ENCODE assay signal across 11 cellular contexts in genomic region chr2:179274749-179275148, GRCh38. TPM values are rescaled to one million over a fixed set of nuclear protein-coding genes. Genes with fewer than 3 reads are reported as not detected.
DNase-seq lines count a peak whose midpoint lies in the region; ATAC-seq lines count a peak whose summit lies in the region.
"Had no signal": no experiment of that assay in that cellular context is flagged by ENCODE, and none has a peak within 500 bp of the region (broad histone marks: within the 10 kb centered on the region; RNA-seq: fewer than 3 reads in every experiment).

No MANE protein-coding gene starts in this region.

- ATAC-seq in GM18873 (IDR thresholded peaks at IDR 0.05; ENCODE audit: low FRiP score, unreplicated experiment): peak; percentile 97
- peak; percentile 95 for ATAC-seq in HG02571 (IDR thresholded peaks at IDR 0.05; ENCODE audit: unreplicated experiment)

- no peak overlapping the region for H3K4me3 ChIP-seq in Jurkat, Clone E6-1 (ENCODE audit: low read length)
- no peak overlapping the region for H3K4me3 ChIP-seq in muscle layer of duodenum (ENCODE audit: low read depth in 1 of 2, low read length in 2 of 2)

- DNase-seq in Jurkat, Clone E6-1 (ENCODE audit: low read depth, low spot score): peak; percentile 34
- no peak for DNase-seq in inferior parietal cortex (ENCODE audit: extremely low spot score)
- DNase-seq in activated CD4-positive, alpha-beta T cell treated with anti-CD3 and anti-CD28 coated beads for 1 hour: no peak
- DNase-seq in DMS79 (lab: John Stamatoyannopoulos, UW): no peak
- no peak for DNase-seq in NCI-H1048 (lab: John Stamatoyannopoulos, UW)
- DNase-seq: activated gamma-delta T cell, occipital lobe, substantia nigra had no signal

- H3K9me3 ChIP-seq in muscle layer of duodenum (ENCODE audit: control insufficient read depth in 1 of 2, low read length in 2 of 2): no peaks in the 10 kb centered on the region

- peak overlapping the region; percentile 37 for H3K27ac ChIP-seq in muscle layer of duodenum (ENCODE audit: low read length)

- H3K27me3 ChIP-seq in muscle layer of duodenum (ENCODE audit: low read depth, low read length): no peaks in the 10 kb centered on the region

- peaks cover 0 to 4% of the 10 kb centered on the region in 2 donors for H3K36me3 ChIP-seq in muscle layer of duodenum (ENCODE audit: control insufficient read depth in 1 of 2, insufficient read depth in 2 of 2, low read length in 2 of 2)

- H3K4me1 ChIP-seq in muscle layer of duodenum (ENCODE audit: control insufficient read depth in 1 of 2, insufficient read depth in 2 of 2, low read length in 2 of 2): peaks cover 10 to 26% of the 10 kb centered on the region in 2 donors

RNA-seq across cellular contexts. Expression of gene SESTD1, which starts 10.1 kb away (rescaled TPM):
- 27.1 TPM for polyA plus RNA-seq in Jurkat, Clone E6-1 (2012; ENCODE audit: insufficient read depth, insufficient read length)
